Comparison of ENCODE assay signal across 23 cellular contexts in the genomic region with DNA sequence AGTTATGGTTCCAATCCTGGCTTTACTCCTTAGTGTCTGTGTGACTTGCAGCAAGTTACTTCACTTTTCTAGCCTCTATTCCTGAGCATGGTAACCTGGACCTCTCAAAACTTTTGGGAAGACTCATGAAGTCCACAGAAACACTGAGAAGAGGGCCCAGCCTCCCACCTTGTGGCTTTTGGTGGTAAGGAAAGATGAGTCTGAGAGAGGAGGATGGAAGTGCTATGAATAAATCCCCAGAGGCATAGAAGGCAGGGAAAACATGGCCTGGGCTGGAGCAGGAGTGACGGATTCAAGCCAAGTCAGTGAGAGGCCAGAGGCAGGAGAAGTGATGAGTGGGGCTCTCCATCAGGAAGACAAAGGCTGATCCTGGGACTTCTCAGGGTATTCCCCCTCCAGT. TPM values are rescaled to one million over a fixed set of nuclear protein-coding genes. Genes with fewer than 3 reads are reported as not detected.
A peak's percentile ranks its signal among the peaks of the same experiment; 100 is the strongest.
DNase-seq lines count a peak whose midpoint lies in the region; ATAC-seq and TF ChIP-seq lines count a peak whose summit lies in the region.
"Had no signal": no experiment of that assay in that cellular context is flagged by ENCODE, and none has a peak within 500 bp of the region (broad histone marks: within the 10 kb centered on the region; RNA-seq: fewer than 3 reads in every experiment).

No MANE protein-coding gene starts in this region.

- DNase-seq in MCF 10A (ENCODE audit: unreplicated experiment) (peak; percentile 9), breast epithelium (ENCODE audit: low spot score in 2 of 2) (no peak), RPMI7951 (ENCODE audit: low read depth) (peak; percentile 21), foreskin fibroblast (peak; percentile 6 to 51), activated gamma-delta T cell treated with Interleukin-2 at 50 U/mL for 16 hours (no peak), cerebellar nuclear complex (lab: John Stamatoyannopoulos, UW) (no peak), middle frontal gyrus (ENCODE audit: extremely low spot score, low spot score) (no peak)
- DNase-seq: DMS53, EL, KBM-7, NCI-H1105 treated with DMSO at 0.1 percent for 48 hours, NCI-H2029 treated with DMSO at 0.1 percent for 48 hours, NCI-H2171, NCI-H345, NCI-H524, NCI-H82, Right ventricle myocardium superior had no signal

- H3K36me3 Mint-ChIP-seq in MCF 10A (ENCODE audit: insufficient read depth, unreplicated experiment): no peaks in the 10 kb centered on the region

- H3K27me3 ChIP-seq in breast epithelium: peaks cover 0 to 10% of the 10 kb centered on the region in 2 donors

- intact Hi-C loops in MCF 10A (cut with micrococcal nuclease): no loop called here
- intact Hi-C loops in breast epithelium (cut with DNase I; ENCODE audit: low total_unique reads): no loop called here

- no peaks in the 10 kb centered on the region for H3K27me3 Mint-ChIP-seq in MCF 10A (ENCODE audit: insufficient read depth, unreplicated experiment)

- no peak for TF ChIP-seq POLR2A in breast epithelium (IDR thresholded peaks at IDR 0.05)

- TF ChIP-seq CTCF in MCF 10A (IDR thresholded peaks at IDR 0.05; ENCODE audit: unreplicated experiment) (no peak), breast epithelium (IDR thresholded peaks at IDR 0.05) (no peak), foreskin fibroblast (IDR thresholded peaks at IDR 0.05; ENCODE audit: low read depth, low read length) (no peak)

- H3K9me3 Mint-ChIP-seq in MCF 10A (ENCODE audit: unreplicated experiment): no peaks in the 10 kb centered on the region

- CTCF ChIA-PET in MCF 10A (lab: Yijun Ruan, JAX): no interaction called here

- ATAC-seq in HG03039 (IDR thresholded peaks at IDR 0.05; ENCODE audit: unreplicated experiment): no peak

- POLR2A ChIA-PET in MCF 10A (lab: Yijun Ruan, JAX): interaction anchor here (1.5 kb wide), 1 partner anchor 31 kb away, joined by 6 read pairs; no protein-coding TSS in a partner anchor

- H3K9me3 ChIP-seq in breast epithelium: no peaks in the 10 kb centered on the region

- no peak overlapping the region for H3K4me3 Mint-ChIP-seq in MCF 10A (ENCODE audit: unreplicated experiment)

- no peak overlapping the region for H3K27ac Mint-ChIP-seq in MCF 10A (ENCODE audit: low read depth, unreplicated experiment)

- H3K4me1 Mint-ChIP-seq in MCF 10A (ENCODE audit: insufficient read depth, unreplicated experiment): peaks cover 6% of the 10 kb centered on the region

- H3K4me3 ChIP-seq in breast epithelium (no peak overlapping the region), foreskin fibroblast (ENCODE audit: low read depth in 1 of 2, low read length in 2 of 2) (no peak overlapping the region)

- no peaks in the 10 kb centered on the region for H3K36me3 ChIP-seq in breast epithelium

- BruUV-seq in MCF 10A (replicated peaks; lab: Mats Ljungman, UMichigan): no TSS peak

- H3K4me1 ChIP-seq in breast epithelium: no peaks in the 10 kb centered on the region

- H3K27ac ChIP-seq in breast epithelium: no peak overlapping the region
- H3K27ac ChIP-seq: 22Rv1, C4-2B had no signal

RNA-seq across cellular contexts. Expression of a gene that starts 10.9 kb away (rescaled TPM):
- total RNA-seq in MCF 10A (2022) (not detected in 2 replicates), breast epithelium (not detected)
- 0.59 and 0.60 TPM in 2 replicates for total RNA-seq in RPMI7951 (2014; rRNA removed; shearing (Covaris generic))
- total RNA-seq: HT1080, OCI-LY7, Right ventricle myocardium superior, SK-MEL-5 had no signal

Comparison
In these comparisons a context has a peak if more than half of its experiments do, and no peak if none do; other contexts are left out.
1. DNase-seq: peak in MCF 10A (single experiment), RPMI7951 (single experiment) and foreskin fibroblast (2 of 2); none in breast epithelium (0 of 2), activated gamma-delta T cell treated with Interleukin-2 at 50 U/mL for 16 hours (single experiment), cerebellar nuclear complex (0 of 2) and middle frontal gyrus (single experiment).